9 cellular contexts compared by ENCODE assay signal in the genomic region with DNA sequence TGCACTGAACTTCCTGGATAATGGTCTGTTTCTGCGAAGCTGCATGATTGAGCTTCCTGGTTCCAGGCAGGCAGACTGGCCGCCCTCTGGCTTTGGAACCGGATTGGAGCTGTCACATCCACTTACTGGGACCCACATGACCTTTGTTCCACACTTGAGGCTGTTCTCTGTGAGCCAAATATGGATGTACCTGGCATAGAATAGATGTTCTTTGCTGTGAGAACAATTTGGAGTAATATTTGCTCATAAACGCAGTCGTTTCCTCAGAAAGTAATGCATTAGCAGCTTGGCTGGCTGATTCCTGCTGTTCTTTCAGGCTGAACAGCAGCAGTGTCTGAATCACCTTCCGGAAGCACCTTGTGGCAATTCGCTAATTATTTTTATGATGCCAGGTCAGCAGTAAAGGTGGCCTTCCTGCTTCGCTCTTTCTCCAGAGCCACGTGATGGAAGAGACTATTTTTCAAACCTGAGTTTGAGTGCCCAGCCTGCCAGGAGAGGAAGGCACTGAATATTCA.
DNase-seq lines count a peak whose midpoint lies in the region; ATAC-seq and TF ChIP-seq lines count a peak whose summit lies in the region.
"Had no signal": no experiment of that assay in that cellular context is flagged by ENCODE, and none has a peak within 500 bp of the region (broad histone marks: within the 10 kb centered on the region; RNA-seq: fewer than 3 reads in every experiment).

No MANE protein-coding gene starts in this region.

- no peak for TF ChIP-seq RAD21 in Ishikawa (IDR thresholded peaks at IDR 0.05; ENCODE audit: low read depth)

- ATAC-seq in sciatic nerve (peak; percentile 44), GM19452 (IDR thresholded peaks at IDR 0.05; ENCODE audit: unreplicated experiment) (no peak), GM21360 (IDR thresholded peaks at IDR 0.05; ENCODE audit: unreplicated experiment) (no peak)

- intact Hi-C loops in sciatic nerve (cut with DNase I) = no loop called here

- peak; percentile 37 for DNase-seq in SK-N-DZ (ENCODE audit: low spot score)
- DNase-seq in iPS-NIHi11 (ENCODE audit: low spot score) = peak; percentile 24
- no peak for DNase-seq in sciatic nerve (ENCODE audit: low spot score)
- no peak for DNase-seq in DMS 273 (lab: John Stamatoyannopoulos, UW; ENCODE audit: unreplicated experiment)
- DNase-seq in stimulated activated CD4-positive, alpha-beta T cell treated with anti-CD3 and anti-CD28 coated beads, Interleukin-12 subunit alpha, Interleukin-12 subunit beta, amount 100 ng/mL, for 4 hours = no peak
- DNase-seq: activated gamma-delta T cell treated with Interleukin-2 at 50 U/mL for 16 hours had no signal

- TF ChIP-seq EP300 in Ishikawa (IDR thresholded peaks at IDR 0.05; ENCODE audit: borderline replicate concordance) = no peak

TF ChIP-seq in Ishikawa, 13 proteins besides CTCF, POLR2A, EP300 and RAD21:
- TF ChIP-seq, protein P1, sequence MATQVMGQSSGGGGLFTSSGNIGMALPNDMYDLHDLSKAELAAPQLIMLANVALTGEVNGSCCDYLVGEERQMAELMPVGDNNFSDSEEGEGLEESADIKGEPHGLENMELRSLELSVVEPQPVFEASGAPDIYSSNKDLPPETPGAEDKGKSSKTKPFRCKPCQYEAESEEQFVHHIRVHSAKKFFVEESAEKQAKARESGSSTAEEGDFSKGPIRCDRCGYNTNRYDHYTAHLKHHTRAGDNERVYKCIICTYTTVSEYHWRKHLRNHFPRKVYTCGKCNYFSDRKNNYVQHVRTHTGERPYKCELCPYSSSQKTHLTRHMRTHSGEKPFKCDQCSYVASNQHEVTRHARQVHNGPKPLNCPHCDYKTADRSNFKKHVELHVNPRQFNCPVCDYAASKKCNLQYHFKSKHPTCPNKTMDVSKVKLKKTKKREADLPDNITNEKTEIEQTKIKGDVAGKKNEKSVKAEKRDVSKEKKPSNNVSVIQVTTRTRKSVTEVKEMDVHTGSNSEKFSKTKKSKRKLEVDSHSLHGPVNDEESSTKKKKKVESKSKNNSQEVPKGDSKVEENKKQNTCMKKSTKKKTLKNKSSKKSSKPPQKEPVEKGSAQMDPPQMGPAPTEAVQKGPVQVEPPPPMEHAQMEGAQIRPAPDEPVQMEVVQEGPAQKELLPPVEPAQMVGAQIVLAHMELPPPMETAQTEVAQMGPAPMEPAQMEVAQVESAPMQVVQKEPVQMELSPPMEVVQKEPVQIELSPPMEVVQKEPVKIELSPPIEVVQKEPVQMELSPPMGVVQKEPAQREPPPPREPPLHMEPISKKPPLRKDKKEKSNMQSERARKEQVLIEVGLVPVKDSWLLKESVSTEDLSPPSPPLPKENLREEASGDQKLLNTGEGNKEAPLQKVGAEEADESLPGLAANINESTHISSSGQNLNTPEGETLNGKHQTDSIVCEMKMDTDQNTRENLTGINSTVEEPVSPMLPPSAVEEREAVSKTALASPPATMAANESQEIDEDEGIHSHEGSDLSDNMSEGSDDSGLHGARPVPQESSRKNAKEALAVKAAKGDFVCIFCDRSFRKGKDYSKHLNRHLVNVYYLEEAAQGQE (IDR thresholded peaks at IDR 0.05; ENCODE audit: low read depth) = no peak
- no peak for TF ChIP-seq CEBPB (IDR thresholded peaks at IDR 0.05)
- no peak for TF ChIP-seq ZBTB7A (IDR thresholded peaks at IDR 0.05; ENCODE audit: low read depth)
- no peak for TF ChIP-seq TEAD4 (IDR thresholded peaks at IDR 0.05)
- TF ChIP-seq, protein P2, sequence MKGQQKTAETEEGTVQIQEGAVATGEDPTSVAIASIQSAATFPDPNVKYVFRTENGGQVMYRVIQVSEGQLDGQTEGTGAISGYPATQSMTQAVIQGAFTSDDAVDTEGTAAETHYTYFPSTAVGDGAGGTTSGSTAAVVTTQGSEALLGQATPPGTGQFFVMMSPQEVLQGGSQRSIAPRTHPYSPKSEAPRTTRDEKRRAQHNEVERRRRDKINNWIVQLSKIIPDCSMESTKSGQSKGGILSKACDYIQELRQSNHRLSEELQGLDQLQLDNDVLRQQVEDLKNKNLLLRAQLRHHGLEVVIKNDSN (IDR thresholded peaks at IDR 0.05) = peak; percentile 66
- TF ChIP-seq CREB1 (IDR thresholded peaks at IDR 0.05; ENCODE audit: low read depth) = no peak
- no peak for TF ChIP-seq FOXM1 (IDR thresholded peaks at IDR 0.05; ENCODE audit: borderline replicate concordance, low read depth)
- no peak for TF ChIP-seq TAF1 (IDR thresholded peaks at IDR 0.05; ENCODE audit: low read depth)
- no peak for TF ChIP-seq NFIC (IDR thresholded peaks at IDR 0.05)
- no peak for TF ChIP-seq EGR1 (IDR thresholded peaks at IDR 0.05)
- TF ChIP-seq, protein P3, sequence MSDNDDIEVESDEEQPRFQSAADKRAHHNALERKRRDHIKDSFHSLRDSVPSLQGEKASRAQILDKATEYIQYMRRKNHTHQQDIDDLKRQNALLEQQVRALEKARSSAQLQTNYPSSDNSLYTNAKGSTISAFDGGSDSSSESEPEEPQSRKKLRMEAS (IDR thresholded peaks at IDR 0.05) = peak; percentile 36
- no peak for TF ChIP-seq TCF12 (IDR thresholded peaks at IDR 0.05; ENCODE audit: low read depth)
- no peak for TF ChIP-seq YY1 (IDR thresholded peaks at IDR 0.05; ENCODE audit: low read depth)

Comparison
In these comparisons a context has a peak if more than half of its experiments do, and no peak if none do; other contexts are left out.
1. DNase-seq: peak in SK-N-DZ (single experiment) and iPS-NIHi11 (single experiment); none in sciatic nerve (single experiment), DMS 273 (single experiment) and stimulated activated CD4-positive, alpha-beta T cell treated with anti-CD3 and anti-CD28 coated beads, Interleukin-12 subunit alpha, Interleukin-12 subunit beta, amount 100 ng/mL, for 4 hours (single experiment).